Comparison of ENCODE assay signal across 8 cellular contexts in the genomic region with DNA sequence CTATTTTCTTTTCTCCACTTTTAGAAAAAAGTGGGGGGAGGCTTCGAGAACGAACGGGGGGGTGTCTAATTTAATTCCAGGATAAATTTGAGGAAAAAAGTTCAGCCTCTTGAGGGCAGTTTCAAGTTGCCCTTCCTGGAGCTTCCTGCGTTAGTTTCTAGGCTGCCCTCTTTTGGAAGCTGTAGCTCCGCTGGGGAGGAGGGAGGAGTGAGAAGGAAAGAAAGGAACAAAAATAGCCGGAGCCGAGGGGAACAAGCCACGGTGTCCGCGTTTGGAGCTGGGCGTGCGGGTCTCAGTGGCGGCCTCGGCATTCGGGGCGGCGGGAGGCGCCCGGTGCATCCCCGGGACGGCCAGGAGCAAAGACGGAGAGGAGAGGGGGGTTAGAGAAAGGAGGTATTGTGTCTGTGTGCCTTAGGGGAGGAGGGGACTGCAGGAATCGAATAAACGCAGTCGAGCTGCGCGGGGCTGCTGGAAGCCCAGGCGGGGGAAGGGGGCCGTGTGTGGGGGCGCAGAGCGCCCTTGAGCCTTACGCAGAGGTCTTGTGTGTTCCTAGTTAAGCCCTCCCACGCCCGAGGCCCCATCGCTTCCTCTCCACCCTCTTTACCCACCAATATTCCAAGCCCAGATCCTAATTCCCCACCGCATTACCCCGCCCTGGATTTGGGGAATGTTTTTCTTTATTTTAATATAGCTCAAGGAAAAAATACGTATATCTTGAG. TPM values are rescaled to one million over a fixed set of nuclear protein-coding genes. Genes with fewer than 3 reads are reported as not detected.
DNase-seq lines count a peak whose midpoint lies in the region; ATAC-seq and TF ChIP-seq lines count a peak whose summit lies in the region.

No MANE protein-coding gene starts in this region.

- no peaks in the 10 kb centered on the region for H3K9me3 ChIP-seq in neutrophil

- H2AFZ ChIP-seq in ACC112 (ENCODE audit: low read length, unreplicated experiment) (peak overlapping the region; percentile 15), GM23338 (no peak overlapping the region; the same call in none of the 2 replicates)

- no peaks in the 10 kb centered on the region for H4K20me1 ChIP-seq in GM23338 (replicated peaks; ENCODE audit: insufficient read depth)

- peaks cover 19% of the 10 kb centered on the region for H3K4me1 Mint-ChIP-seq in GM23338
- H3K4me1 Mint-ChIP-seq in activated T-helper 1 cell treated with anti-CD3 and anti-CD28 coated beads, Interleukin-12 subunit alpha, Interleukin-12 subunit beta, Interleukin-2, Interleukin-4 antibody, amounts not matched to agents 30 ng/mL and 10 ng/mL and 1 ng/mL, durations not matched to agents 14 hours and 24 hours and 36 hours (ENCODE audit: low read depth): peaks cover 26% of the 10 kb centered on the region

- no peaks in the 10 kb centered on the region for H3K36me3 Mint-ChIP-seq in GM23338 (ENCODE audit: low read depth)
- peaks cover 1% of the 10 kb centered on the region for H3K36me3 Mint-ChIP-seq in activated T-helper 1 cell treated with anti-CD3 and anti-CD28 coated beads, Interleukin-12 subunit alpha, Interleukin-12 subunit beta, Interleukin-2, Interleukin-4 antibody, amounts not matched to agents 30 ng/mL and 10 ng/mL and 1 ng/mL, durations not matched to agents 14 hours and 24 hours and 36 hours (ENCODE audit: low read depth)

- peaks cover 83% of the 10 kb centered on the region for H3K27me3 Mint-ChIP-seq in GM23338 (ENCODE audit: insufficient read depth, low read depth, poor library complexity)
- peaks cover 54% of the 10 kb centered on the region for H3K27me3 Mint-ChIP-seq in activated T-helper 1 cell treated with anti-CD3 and anti-CD28 coated beads, Interleukin-12 subunit alpha, Interleukin-12 subunit beta, Interleukin-2, Interleukin-4 antibody, amounts not matched to agents 30 ng/mL and 10 ng/mL and 1 ng/mL, durations not matched to agents 14 hours and 24 hours and 36 hours (ENCODE audit: insufficient read depth)

- H3K36me3 ChIP-seq in ACC112 (ENCODE audit: insufficient read depth, low read length): no peaks in the 10 kb centered on the region
- H3K36me3 ChIP-seq in GM23338 (ENCODE audit: insufficient read depth): no peaks in the 10 kb centered on the region
- peaks cover 4% of the 10 kb centered on the region for H3K36me3 ChIP-seq in neutrophil

- H3K4me3 ChIP-seq in ACC112 (ENCODE audit: low read depth, low read length) (peak overlapping the region; percentile 86), GM23338 (peak overlapping the region; percentile 69), neutrophil (ENCODE audit: low read depth in 1 of 2, low read length in 1 of 2) (peak overlapping the region; percentile 94 to 97)

- H3K4me1 ChIP-seq in ACC112 (ENCODE audit: control insufficient read depth, insufficient read depth, low read length, unreplicated experiment) (peaks cover 7% of the 10 kb centered on the region), GM23338 (ENCODE audit: insufficient read depth) (peaks cover 35% of the 10 kb centered on the region), neutrophil (ENCODE audit: control insufficient read depth in 1 of 2, insufficient read depth in 1 of 2, low read depth in 1 of 2, low read length in 1 of 2) (peaks cover 35 to 46% of the 10 kb centered on the region in 2 experiments)

- peaks cover 26% of the 10 kb centered on the region for H3F3A ChIP-seq in GM23338 (replicated peaks; ENCODE audit: low read depth)

- H3K4me3 Mint-ChIP-seq in GM23338: peak overlapping the region; percentile 80
- H3K4me3 Mint-ChIP-seq in activated T-helper 1 cell treated with anti-CD3 and anti-CD28 coated beads, Interleukin-12 subunit alpha, Interleukin-12 subunit beta, Interleukin-2, Interleukin-4 antibody, amounts not matched to agents 30 ng/mL and 10 ng/mL and 1 ng/mL, durations not matched to agents 14 hours and 24 hours and 36 hours: peak overlapping the region; percentile 37

- H3K27me3 ChIP-seq in ACC112 (ENCODE audit: insufficient read depth, low read length): no peaks in the 10 kb centered on the region
- H3K27me3 ChIP-seq in GM23338 (ENCODE audit: insufficient read depth): peaks cover 88% of the 10 kb centered on the region
- no peaks in the 10 kb centered on the region for H3K27me3 ChIP-seq in neutrophil

- H3K4me2 ChIP-seq in GM23338: peak overlapping the region; percentile 93

- peak overlapping the region; percentile 87 for H3K27ac ChIP-seq in ACC112 (ENCODE audit: low read depth, low read length)
- H3K27ac ChIP-seq in GM23338 (ENCODE audit: low read depth): no peak overlapping the region
- H3K27ac ChIP-seq in neutrophil: peak overlapping the region; percentile 96

- ATAC-seq in GM23338: peak; percentile 1; the same call in 2 of the 3 replicates
- ATAC-seq in GM19351 (IDR thresholded peaks at IDR 0.05; ENCODE audit: unreplicated experiment): no peak
- no peak for ATAC-seq in HG03280 (IDR thresholded peaks at IDR 0.05; ENCODE audit: unreplicated experiment)

- intact Hi-C loops in activated T-helper 1 cell treated with anti-CD3 and anti-CD28 coated beads, Interleukin-12 subunit alpha, Interleukin-12 subunit beta, Interleukin-2, Interleukin-4 antibody, amounts not matched to agents 30 ng/mL and 10 ng/mL and 1 ng/mL, durations not matched to agents 14 hours and 24 hours and 36 hours (cut with micrococcal nuclease): no loop called here
- intact Hi-C loops in head of caudate nucleus (cut with DNase I): no loop called here

- no peaks in the 10 kb centered on the region for H3K9me2 ChIP-seq in GM23338 (ENCODE audit: insufficient read depth)

- peaks cover 4% of the 10 kb centered on the region; the same call in 1 of the 3 replicates for H3K9me3 Mint-ChIP-seq in GM23338
- H3K9me3 Mint-ChIP-seq in activated T-helper 1 cell treated with anti-CD3 and anti-CD28 coated beads, Interleukin-12 subunit alpha, Interleukin-12 subunit beta, Interleukin-2, Interleukin-4 antibody, amounts not matched to agents 30 ng/mL and 10 ng/mL and 1 ng/mL, durations not matched to agents 14 hours and 24 hours and 36 hours: no peaks in the 10 kb centered on the region

- TF ChIP-seq CTCF in GM23338 (conservative IDR thresholded peaks at IDR 0.05; ENCODE audit: low read depth in 2 of 2) (no peak), neutrophil (IDR thresholded peaks at IDR 0.05) (no peak)

- H3K27ac Mint-ChIP-seq in GM23338: peak overlapping the region; percentile 86
- H3K27ac Mint-ChIP-seq in activated T-helper 1 cell treated with anti-CD3 and anti-CD28 coated beads, Interleukin-12 subunit alpha, Interleukin-12 subunit beta, Interleukin-2, Interleukin-4 antibody, amounts not matched to agents 30 ng/mL and 10 ng/mL and 1 ng/mL, durations not matched to agents 14 hours and 24 hours and 36 hours: peak overlapping the region; percentile 71

- peak; percentile 95 for DNase-seq in GM23338 (ENCODE audit: low spot score)
- peak; percentile 86 for DNase-seq in NCI-H2227 (lab: John Stamatoyannopoulos, UW; ENCODE audit: unreplicated experiment)
- no peak for DNase-seq in activated T-helper 1 cell treated with anti-CD3 and anti-CD28 coated beads, Interleukin-12 subunit alpha, Interleukin-12 subunit beta, Interleukin-2, Interleukin-4 antibody, amounts not matched to agents 30 ng/mL and 10 ng/mL and 1 ng/mL, durations not matched to agents 14 hours and 24 hours and 36 hours (ENCODE audit: low spot score)
- DNase-seq in head of caudate nucleus: peak; percentile 61 to 91 (median 78)

- H3K79me2 ChIP-seq in ACC112 (ENCODE audit: control insufficient read depth, insufficient read depth, low read length, unreplicated experiment) (peaks cover 77% of the 10 kb centered on the region), GM23338 (replicated peaks; ENCODE audit: insufficient read depth) (no peaks in the 10 kb centered on the region)

RNA-seq across cellular contexts. Expression of a gene that starts 2.0 kb away (rescaled TPM):
- total RNA-seq in GM23338 (2014; rRNA removed; shearing (Covaris generic)): 6.9 and 17.5 TPM in 2 replicates
- polyA plus RNA-seq in GM23338 (2016; fragmentation: Nextera tagmentation; extraction: Ambion mirVana): 2.0 and 2.1 TPM in 2 replicates
- total RNA-seq in activated T-helper 1 cell treated with anti-CD3 and anti-CD28 coated beads, Interleukin-12 subunit alpha, Interleukin-12 subunit beta, Interleukin-2, Interleukin-4 antibody, amounts not matched to agents 30 ng/mL and 10 ng/mL and 1 ng/mL, durations not matched to agents 14 hours and 24 hours and 36 hours: 42.4 and 48.7 TPM in 2 replicates
